ENCODE assay signal across 7 cellular contexts in the genomic region with DNA sequence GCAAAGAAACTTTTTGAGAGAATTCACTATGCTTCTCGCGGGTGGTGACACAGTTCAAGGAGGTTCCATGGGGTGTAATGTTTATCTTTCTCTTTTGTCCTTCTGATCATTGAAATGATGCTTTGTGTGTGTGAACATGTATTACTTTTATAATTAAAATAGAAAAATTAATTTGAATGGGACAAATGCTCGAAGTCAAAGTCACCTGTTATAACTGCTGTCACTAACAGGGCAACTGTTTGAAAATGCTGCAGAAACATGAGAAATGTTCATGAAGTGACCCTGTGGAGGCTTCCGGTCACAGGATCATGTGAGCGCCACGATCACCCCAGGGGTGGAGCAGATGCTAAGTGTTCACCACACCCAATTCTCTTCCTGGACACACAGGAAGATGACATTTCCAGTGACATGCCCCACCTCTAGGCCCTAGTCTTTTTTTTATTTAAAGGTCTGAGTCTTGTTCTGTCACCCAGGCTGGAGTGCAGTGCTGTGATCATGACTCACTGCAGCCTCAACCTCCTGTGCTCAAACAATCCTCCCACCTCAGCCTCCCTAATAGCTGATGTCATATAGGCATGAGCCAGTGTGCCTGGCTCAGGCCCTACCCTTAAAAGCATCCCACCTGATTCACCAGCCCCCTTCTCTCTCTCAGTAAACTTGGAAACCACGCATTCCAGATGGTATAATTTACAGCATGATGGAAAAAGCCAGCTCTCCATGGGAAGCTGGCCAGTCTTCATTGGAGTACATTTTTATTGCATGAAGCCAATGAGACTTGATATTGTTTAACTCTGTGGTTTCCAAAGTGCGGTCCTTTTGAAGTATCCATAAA. TPM values are rescaled to one million over a fixed set of nuclear protein-coding genes. Genes with fewer than 3 reads are reported as not detected.
A peak's percentile ranks its signal among the peaks of the same experiment; 100 is the strongest.
DNase-seq lines count a peak whose midpoint lies in the region; ATAC-seq lines count a peak whose summit lies in the region.

No MANE protein-coding gene starts in this region.

- peaks cover 49 to 62% (median 59%) of the 10 kb centered on the region in 3 donors for H3K4me1 Mint-ChIP-seq in T-cell
- peaks cover 42% of the 10 kb centered on the region for H3K4me1 Mint-ChIP-seq in stimulated activated memory B cell treated with anti-CD40 and anti-IgM and Interleukin-4, amounts not matched to agents 10 μg/mL and 1 μg/mL and 100 μg/mL, for 72 hours

- peak overlapping the region; percentile 96 for H3K27ac Mint-ChIP-seq in T-cell
- H3K27ac Mint-ChIP-seq in stimulated activated memory B cell treated with anti-CD40 and anti-IgM and Interleukin-4, amounts not matched to agents 10 μg/mL and 1 μg/mL and 100 μg/mL, for 72 hours = peak overlapping the region; percentile 79

- POLR2A ChIA-PET in T-cell (lab: Charles Lee) = interaction anchor here in 1 of 2 donors (0.5 kb wide), 1 partner anchor 28 kb away, joined by 3 read pairs; no protein-coding TSS in a partner anchor

- DNase-seq in H4 (ENCODE audit: low spot score) (peak; percentile 52), T-cell (peak in 16 of 34 experiments; percentile 9 to 54 (median 24)), fibroblast of peridontal ligament (ENCODE audit: extremely low read depth) (peak; percentile 58), COLO829 (ENCODE audit: low spot score) (no peak)

- peak overlapping the region in 2 of 3 donors; percentile 41 to 59 for H3K4me3 Mint-ChIP-seq in T-cell
- H3K4me3 Mint-ChIP-seq in stimulated activated memory B cell treated with anti-CD40 and anti-IgM and Interleukin-4, amounts not matched to agents 10 μg/mL and 1 μg/mL and 100 μg/mL, for 72 hours = no peak overlapping the region

- H3K9me3 Mint-ChIP-seq in T-cell = no peaks in the 10 kb centered on the region
- H3K9me3 Mint-ChIP-seq in stimulated activated memory B cell treated with anti-CD40 and anti-IgM and Interleukin-4, amounts not matched to agents 10 μg/mL and 1 μg/mL and 100 μg/mL, for 72 hours = peaks cover 2% of the 10 kb centered on the region

- H3K27me3 Mint-ChIP-seq in T-cell = no peaks in the 10 kb centered on the region
- H3K27me3 Mint-ChIP-seq in stimulated activated memory B cell treated with anti-CD40 and anti-IgM and Interleukin-4, amounts not matched to agents 10 μg/mL and 1 μg/mL and 100 μg/mL, for 72 hours = no peaks in the 10 kb centered on the region

- H3K36me3 Mint-ChIP-seq in T-cell = peaks cover 11% of the 10 kb centered on the region
- H3K36me3 Mint-ChIP-seq in stimulated activated memory B cell treated with anti-CD40 and anti-IgM and Interleukin-4, amounts not matched to agents 10 μg/mL and 1 μg/mL and 100 μg/mL, for 72 hours = peaks cover 3% of the 10 kb centered on the region

- CTCF ChIA-PET in T-cell (lab: Charles Lee) = interaction anchor here in 1 of 2 donors (1.0 to 1.6 kb wide), 2 partner anchors 15 to 17 kb away, joined by 3 to 4 read pairs; no protein-coding TSS in a partner anchor

- ATAC-seq in T-cell (replicated peaks in 1 of 4) = peak; percentile 86 to 94 (median 90)
- ATAC-seq in stimulated activated memory B cell treated with anti-CD40 and anti-IgM and Interleukin-4, amounts not matched to agents 10 μg/mL and 1 μg/mL and 100 μg/mL, for 72 hours = peak; percentile 89
- ATAC-seq in HG03457 (IDR thresholded peaks at IDR 0.05; ENCODE audit: unreplicated experiment) = no peak
- ATAC-seq in HG02981 (IDR thresholded peaks at IDR 0.05; ENCODE audit: unreplicated experiment) = no peak

RNA-seq across cellular contexts. Expression of a gene that starts 21.1 kb away (rescaled TPM):
- not detected in 2 replicates for total RNA-seq in H4 (2014; rRNA removed; shearing (Covaris generic))
- not detected for total RNA-seq in T-cell

RNA-seq across cellular contexts. Expression of a gene that starts 23.4 kb away (rescaled TPM):
- 99.0 and 101 TPM in 2 replicates for total RNA-seq in H4 (2014; rRNA removed; shearing (Covaris generic))
- 10 to 100 TPM; 41.5 to 49.6 (median 45.8) TPM for total RNA-seq in T-cell

RNA-seq across cellular contexts. Expression of a gene that starts 24.2 kb away (rescaled TPM):
- total RNA-seq in H4 (2014; rRNA removed; shearing (Covaris generic)) = 10.4 and 11.0 TPM in 2 replicates
- total RNA-seq in T-cell = 10 to 100 TPM; 33.9 to 60.7 (median 52.4) TPM

RNA-seq across cellular contexts. Expression of a gene that starts 57.9 kb away (rescaled TPM):
- 40.9 and 41.3 TPM in 2 replicates for total RNA-seq in H4 (2014; rRNA removed; shearing (Covaris generic))
- 10 to 100 TPM; 55.3 to 69.0 (median 64.0) TPM for total RNA-seq in T-cell

Comparison
In these comparisons a context has a peak if more than half of its experiments do, and no peak if none do; other contexts are left out.
1. ATAC-seq: peak in T-cell (4 of 4) and stimulated activated memory B cell treated with anti-CD40 and anti-IgM and Interleukin-4, amounts not matched to agents 10 μg/mL and 1 μg/mL and 100 μg/mL, for 72 hours (single experiment); none in HG03457 (single experiment) and HG02981 (single experiment).